ENCODE assay signal across 26 cellular contexts in the genomic region with DNA sequence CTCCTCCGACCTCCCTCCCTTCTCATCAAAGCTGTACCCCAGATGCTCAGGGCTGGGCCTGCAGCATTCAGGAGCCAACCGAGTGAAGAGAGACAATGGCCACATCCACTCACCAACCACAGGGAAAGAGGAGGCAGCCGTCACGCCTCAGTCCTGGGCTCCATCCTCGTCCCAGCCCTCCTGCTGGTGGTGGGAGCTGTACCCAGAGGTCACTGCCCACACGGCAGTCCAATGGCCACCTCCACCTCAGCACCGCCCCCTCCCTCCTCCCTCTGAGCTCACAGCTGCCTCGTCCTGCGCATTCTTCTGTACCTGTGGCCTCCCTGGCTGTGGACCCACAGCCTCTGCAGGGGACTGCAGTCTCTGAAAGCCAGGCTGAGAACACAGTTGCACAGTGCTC. TPM values are rescaled to one million over a fixed set of nuclear protein-coding genes. Genes with fewer than 3 reads are reported as not detected.
"Had no signal": no experiment of that assay in that cellular context is flagged by ENCODE, and none has a peak within 500 bp of the region (broad histone marks: within the 10 kb centered on the region; RNA-seq: fewer than 3 reads in every experiment).

No MANE protein-coding gene starts in this region.

- H3K36me3 Mint-ChIP-seq: activated CD4-positive, alpha-beta memory T cell treated with anti-CD3 and anti-CD28 coated beads for 36 hours; activated naive CD4-positive, alpha-beta T cell treated with anti-CD3 and anti-CD28 coated beads, Interleukin-2, amount 10 ng/mL, durations not matched to agents 7 days and 5 days; naive thymus-derived CD8-positive, alpha-beta T cell had no signal

- H3K9me3 Mint-ChIP-seq: activated CD4-positive, alpha-beta memory T cell treated with anti-CD3 and anti-CD28 coated beads for 36 hours; activated naive CD4-positive, alpha-beta T cell treated with anti-CD3 and anti-CD28 coated beads, Interleukin-2, amount 10 ng/mL, durations not matched to agents 7 days and 5 days; activated T-cell treated with anti-CD3 and anti-CD28 coated beads, Interleukin-2, amount 50 U/mL, for 72 hours; stimulated activated naive CD8-positive, alpha-beta T cell treated with anti-CD3 and anti-CD28 coated beads, Interleukin-15, Interleukin-2, amounts not matched to agents 100 ng/mL and 50 ng/mL, for 24 hours; T-helper 1 cell treated with Interleukin-12 subunit alpha and Interleukin-12 subunit beta and Interleukin-4 antibody, amounts not matched to agents 30 μg/mL and 1 μg/mL, for 36 hours had no signal

- DNase-seq: activated CD4-positive, alpha-beta memory T cell treated with anti-CD3 and anti-CD28 coated beads for 36 hours; activated CD4-positive, alpha-beta T cell treated with anti-CD3 and anti-CD28 coated beads for 48 hours; activated effector memory CD4-positive, alpha-beta T cell treated with anti-CD3 and anti-CD28 coated beads, Interleukin-2, amount 50 U/mL, for 16 hours; activated naive CD4-positive, alpha-beta T cell treated with anti-CD3 and anti-CD28 coated beads, Interleukin-2, amount 10 ng/mL, durations not matched to agents 7 days and 5 days; activated T-cell treated with anti-CD3 and anti-CD28 coated beads, Interleukin-2, amount 50 U/mL, for 72 hours; amygdala; cerebellar nuclear complex; erythroblast; foreskin fibroblast; hypothalamus; kidney; left lung; naive thymus-derived CD8-positive, alpha-beta T cell; pancreas; right cardiac atrium; stimulated activated CD4-positive, alpha-beta T cell treated with anti-CD3 and anti-CD28 coated beads, Interleukin-12 subunit alpha, Interleukin-12 subunit beta, amount 100 ng/mL, for 4 hours; stimulated activated CD4-positive, alpha-beta T cell treated with anti-CD3 and anti-CD28 coated beads, Interleukin-4, amount 100 ng/mL, for 4 hours; substantia nigra; T1000; thyroid gland had no signal

- H3K27ac ChIP-seq: coronary artery, left lung, pancreas, thyroid gland had no signal

- H3K4me3 ChIP-seq: coronary artery, left lung, pancreas, thyroid gland had no signal

- H3K27me3 ChIP-seq: pancreas, thyroid gland had no signal

- H3K4me1 ChIP-seq: left lung, pancreas had no signal

- H3K27ac Mint-ChIP-seq: activated CD4-positive, alpha-beta memory T cell treated with anti-CD3 and anti-CD28 coated beads for 36 hours; activated naive CD4-positive, alpha-beta T cell treated with anti-CD3 and anti-CD28 coated beads, Interleukin-2, amount 10 ng/mL, durations not matched to agents 7 days and 5 days; activated T-cell treated with anti-CD3 and anti-CD28 coated beads, Interleukin-2, amount 50 U/mL, for 72 hours; naive thymus-derived CD8-positive, alpha-beta T cell; T-helper 1 cell treated with Interleukin-12 subunit alpha and Interleukin-12 subunit beta and Interleukin-4 antibody, amounts not matched to agents 30 μg/mL and 1 μg/mL, for 36 hours had no signal

- H3K4me3 Mint-ChIP-seq: activated CD4-positive, alpha-beta memory T cell treated with anti-CD3 and anti-CD28 coated beads for 36 hours; activated naive CD4-positive, alpha-beta T cell treated with anti-CD3 and anti-CD28 coated beads, Interleukin-2, amount 10 ng/mL, durations not matched to agents 7 days and 5 days; activated T-cell treated with anti-CD3 and anti-CD28 coated beads, Interleukin-2, amount 50 U/mL, for 72 hours; naive thymus-derived CD8-positive, alpha-beta T cell; stimulated activated naive CD8-positive, alpha-beta T cell treated with anti-CD3 and anti-CD28 coated beads, Interleukin-15, Interleukin-2, amounts not matched to agents 100 ng/mL and 50 ng/mL, for 24 hours; T-helper 1 cell treated with Interleukin-12 subunit alpha and Interleukin-12 subunit beta and Interleukin-4 antibody, amounts not matched to agents 30 μg/mL and 1 μg/mL, for 36 hours had no signal

- H3K36me3 ChIP-seq: left lung, pancreas, thyroid gland had no signal

- H3K4me1 Mint-ChIP-seq: activated naive CD4-positive, alpha-beta T cell treated with anti-CD3 and anti-CD28 coated beads, Interleukin-2, amount 10 ng/mL, durations not matched to agents 7 days and 5 days; naive thymus-derived CD8-positive, alpha-beta T cell had no signal

- H3K9me3 ChIP-seq: left lung, pancreas, thyroid gland had no signal

RNA-seq across cellular contexts. Expression of a gene that starts 53.0 kb away (rescaled TPM):
- total RNA-seq: activated CD4-positive, alpha-beta memory T cell treated with anti-CD3 and anti-CD28 coated beads for 36 hours; lung microvascular endothelial cell; naive thymus-derived CD8-positive, alpha-beta T cell; pulmonary artery endothelial cell had no signal
- polyA plus RNA-seq: fibroblast of lung; naive thymus-derived CD8-positive, alpha-beta T cell had no signal
